Comparison of ENCODE assay signal across 1 cellular context in the genomic region with DNA sequence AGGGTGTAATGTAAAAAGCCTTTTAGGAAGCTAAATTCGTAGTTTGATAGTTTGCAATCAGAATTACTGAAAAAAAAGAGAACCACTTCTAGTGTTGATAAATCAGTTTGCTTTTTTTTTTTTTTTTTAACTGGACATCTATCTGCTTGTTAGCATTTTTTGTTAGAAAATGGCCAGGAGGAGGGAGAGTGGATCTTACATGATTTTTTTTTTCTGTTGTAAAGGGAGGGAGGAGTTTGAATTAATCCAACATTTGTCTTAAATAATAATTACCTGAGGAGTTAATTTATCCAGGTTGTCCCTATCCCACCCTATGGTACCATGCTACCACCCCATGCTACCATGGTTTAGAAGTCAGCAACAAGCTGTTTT.
TF ChIP-seq lines count a peak whose summit lies in the region.

No MANE protein-coding gene starts in this region.

TF ChIP-seq in IMR-90, 13 proteins besides CTCF, POLR2A, EP300 and RAD21:
- TF ChIP-seq, protein P1, sequence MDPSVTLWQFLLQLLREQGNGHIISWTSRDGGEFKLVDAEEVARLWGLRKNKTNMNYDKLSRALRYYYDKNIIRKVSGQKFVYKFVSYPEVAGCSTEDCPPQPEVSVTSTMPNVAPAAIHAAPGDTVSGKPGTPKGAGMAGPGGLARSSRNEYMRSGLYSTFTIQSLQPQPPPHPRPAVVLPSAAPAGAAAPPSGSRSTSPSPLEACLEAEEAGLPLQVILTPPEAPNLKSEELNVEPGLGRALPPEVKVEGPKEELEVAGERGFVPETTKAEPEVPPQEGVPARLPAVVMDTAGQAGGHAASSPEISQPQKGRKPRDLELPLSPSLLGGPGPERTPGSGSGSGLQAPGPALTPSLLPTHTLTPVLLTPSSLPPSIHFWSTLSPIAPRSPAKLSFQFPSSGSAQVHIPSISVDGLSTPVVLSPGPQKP (IDR thresholded peaks at IDR 0.05; ENCODE audit: borderline replicate concordance, low read depth, low read length): no peak
- TF ChIP-seq NFE2L2 (IDR thresholded peaks at IDR 0.05; ENCODE audit: low read depth, low read length) (no peak), RFX5 (IDR thresholded peaks at IDR 0.05; ENCODE audit: low read depth, low read length) (no peak), CEBPB (IDR thresholded peaks at IDR 0.05; ENCODE audit: low read depth, low read length) (no peak), MAFK (IDR thresholded peaks at IDR 0.05; ENCODE audit: low read depth, low read length) (no peak), CHD1 (IDR thresholded peaks at IDR 0.05; ENCODE audit: low read depth, low read length) (no peak), FOS (IDR thresholded peaks at IDR 0.05; ENCODE audit: low read depth, low read length) (no peak), MXI1 (IDR thresholded peaks at IDR 0.05; ENCODE audit: borderline replicate concordance, low read depth, low read length) (no peak), RCOR1 (IDR thresholded peaks at IDR 0.05; ENCODE audit: insufficient replicate concordance, low read length) (no peak), SMC3 (IDR thresholded peaks at IDR 0.05; ENCODE audit: low read depth, low read length) (no peak), MAZ (IDR thresholded peaks at IDR 0.05; ENCODE audit: borderline replicate concordance, low read depth, low read length) (no peak), BHLHE40 (IDR thresholded peaks at IDR 0.05; ENCODE audit: low read depth, low read length) (no peak)
- TF ChIP-seq, protein P2, sequence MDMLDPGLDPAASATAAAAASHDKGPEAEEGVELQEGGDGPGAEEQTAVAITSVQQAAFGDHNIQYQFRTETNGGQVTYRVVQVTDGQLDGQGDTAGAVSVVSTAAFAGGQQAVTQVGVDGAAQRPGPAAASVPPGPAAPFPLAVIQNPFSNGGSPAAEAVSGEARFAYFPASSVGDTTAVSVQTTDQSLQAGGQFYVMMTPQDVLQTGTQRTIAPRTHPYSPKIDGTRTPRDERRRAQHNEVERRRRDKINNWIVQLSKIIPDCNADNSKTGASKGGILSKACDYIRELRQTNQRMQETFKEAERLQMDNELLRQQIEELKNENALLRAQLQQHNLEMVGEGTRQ (IDR thresholded peaks at IDR 0.05; ENCODE audit: low read depth, low read length): no peak
